ENCODE assay signal across 1 cellular context in genomic region chr13:20901668-20902437, GRCh38.
A peak's percentile ranks its signal among the peaks of the same experiment; 100 is the strongest.
TF ChIP-seq lines count a peak whose summit lies in the region.

No MANE protein-coding gene starts in this region.

TF ChIP-seq in neural cell, 6 proteins besides CTCF, POLR2A, EP300 and RAD21:
- TF ChIP-seq REST (IDR thresholded peaks at IDR 0.05; ENCODE audit: borderline replicate concordance) (no peak), SMC3 (conservative IDR thresholded peaks at IDR 0.05; ENCODE audit: poor library complexity) (no peak), MXI1 (conservative IDR thresholded peaks at IDR 0.05; ENCODE audit: poor library complexity, severe bottlenecking) (peak; percentile 51)
